ENCODE assay signal across 8 cellular contexts in the genomic region with DNA sequence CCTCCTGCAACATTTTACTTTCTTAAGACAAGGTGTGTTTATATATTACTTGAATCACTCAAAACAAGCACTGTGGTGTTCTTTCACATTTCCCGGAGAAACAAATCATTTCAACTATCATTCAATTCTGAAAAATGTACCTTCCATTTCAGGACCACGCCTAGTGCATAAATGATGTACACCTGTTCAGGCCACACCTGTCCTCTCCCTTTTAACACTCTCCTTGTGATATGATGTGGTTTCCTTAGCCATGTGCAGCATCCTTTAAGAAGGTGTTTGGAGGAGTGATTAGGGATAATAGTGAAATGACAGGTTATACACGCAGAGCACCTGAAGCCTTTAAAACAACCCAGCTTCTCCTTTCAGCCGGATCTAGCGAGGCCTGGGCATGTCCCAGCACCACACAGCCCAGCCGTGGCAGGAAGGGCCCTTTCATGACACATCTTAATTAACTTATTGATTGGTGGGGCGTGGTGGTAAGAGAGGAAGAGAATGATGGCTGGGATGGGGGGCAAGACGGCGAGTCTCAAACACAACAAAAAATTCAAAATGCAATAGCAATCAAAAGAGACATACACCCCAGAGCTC. TPM values are rescaled to one million over a fixed set of nuclear protein-coding genes. Genes with fewer than 3 reads are reported as not detected.
DNase-seq lines count a peak whose midpoint lies in the region; ATAC-seq and TF ChIP-seq lines count a peak whose summit lies in the region.

No MANE protein-coding gene starts in this region.

- H3K4me2 ChIP-seq in SK-N-SH = peak overlapping the region; percentile 80

- CTCF ChIA-PET in SK-N-SH (lab: Yijun Ruan, JAX) = no interaction called here

- H3K9me2 ChIP-seq in SK-N-SH = no peaks in the 10 kb centered on the region

- no peak overlapping the region for H3K27ac Mint-ChIP-seq in activated naive CD8-positive, alpha-beta T cell treated with anti-CD3 and anti-CD28 coated beads, Interleukin-2, amount 10 ng/mL, durations not matched to agents 7 days and 5 days

- H3K27me3 ChIP-seq in SK-N-SH (ENCODE audit: insufficient read depth) = no peaks in the 10 kb centered on the region
- no peaks in the 10 kb centered on the region for H3K27me3 ChIP-seq in kidney epithelial cell (ENCODE audit: control insufficient read depth, insufficient read depth, low read length)

- TF ChIP-seq EP300 in SK-N-SH (IDR thresholded peaks at IDR 0.05; ENCODE audit: borderline replicate concordance in 1 of 2, low read depth in 1 of 2, low read length in 1 of 2) = no peak

- H3K36me3 ChIP-seq in SK-N-SH (replicated peaks in 1 of 2; ENCODE audit: control insufficient read depth in 1 of 2, insufficient read depth in 2 of 2, low read length in 1 of 2) (no peaks in the 10 kb centered on the region), kidney epithelial cell (ENCODE audit: control insufficient read depth, insufficient read depth, low read length) (no peaks in the 10 kb centered on the region)

- H3K4me3 ChIP-seq in SK-N-SH (ENCODE audit: low read depth in 2 of 2, low read length in 1 of 2) (peak overlapping the region; percentile 68 to 69), kidney epithelial cell (ENCODE audit: low read depth, low read length) (peak overlapping the region; percentile 76)

- H3K27me3 Mint-ChIP-seq in activated naive CD8-positive, alpha-beta T cell treated with anti-CD3 and anti-CD28 coated beads, Interleukin-2, amount 10 ng/mL, durations not matched to agents 7 days and 5 days = peaks cover 61% of the 10 kb centered on the region

- peak overlapping the region; percentile 79 for H3K4me3 Mint-ChIP-seq in activated naive CD8-positive, alpha-beta T cell treated with anti-CD3 and anti-CD28 coated beads, Interleukin-2, amount 10 ng/mL, durations not matched to agents 7 days and 5 days

- no peaks in the 10 kb centered on the region for H4K20me1 ChIP-seq in SK-N-SH (ENCODE audit: insufficient read depth)

- TF ChIP-seq CTCF in SK-N-SH (IDR thresholded peaks at IDR 0.05) = no peak
- no peak for TF ChIP-seq CTCF in kidney epithelial cell (IDR thresholded peaks at IDR 0.05; ENCODE audit: insufficient read depth, low read length, poor library complexity, severe bottlenecking)
- no peak for TF ChIP-seq CTCF in GM10266 (IDR thresholded peaks at IDR 0.05; ENCODE audit: control insufficient read depth, insufficient read depth, low read depth, missing control alignments)

- H3K79me2 ChIP-seq in SK-N-SH (ENCODE audit: insufficient read depth) = no peaks in the 10 kb centered on the region

- 79% methylated on average over 9 of the region's 9 CpGs for WGBS in SK-N-SH (ENCODE audit: low lambda C conversion rate)

- H3K9me3 ChIP-seq in SK-N-SH = no peaks in the 10 kb centered on the region

- DNase-seq in SK-N-SH = peak; percentile 22
- DNase-seq in activated naive CD8-positive, alpha-beta T cell treated with anti-CD3 and anti-CD28 coated beads, Interleukin-2, amount 10 ng/mL, durations not matched to agents 7 days and 5 days = no peak
- DNase-seq in kidney epithelial cell (ENCODE audit: low read depth) = no peak
- DNase-seq in substantia nigra (lab: John Stamatoyannopoulos, UW) = no peak
- no peak for DNase-seq in NOMO-1 treated with dmso at 0.1 percent for 144 hours (lab: John Stamatoyannopoulos, UW; ENCODE audit: unreplicated experiment)
- no peak for DNase-seq in GM10266 (ENCODE audit: extremely low spot score)

- H3K9ac ChIP-seq in SK-N-SH = peak overlapping the region; percentile 61

- no peaks in the 10 kb centered on the region for H3K36me3 Mint-ChIP-seq in activated naive CD8-positive, alpha-beta T cell treated with anti-CD3 and anti-CD28 coated beads, Interleukin-2, amount 10 ng/mL, durations not matched to agents 7 days and 5 days

- H3F3A ChIP-seq in SK-N-SH (replicated peaks; ENCODE audit: insufficient read depth) = peaks cover 25% of the 10 kb centered on the region

- ATAC-seq in SK-N-SH treated with all-trans-retinoic acid at 6 μM for 48 hours = no peak
- ATAC-seq in activated naive CD8-positive, alpha-beta T cell treated with anti-CD3 and anti-CD28 coated beads, Interleukin-2, amount 10 ng/mL, durations not matched to agents 7 days and 5 days (ENCODE audit: low read depth) = no peak
- no peak for ATAC-seq in HG02678 (IDR thresholded peaks at IDR 0.05; ENCODE audit: unreplicated experiment)

- no peaks in the 10 kb centered on the region for H3K9me3 Mint-ChIP-seq in activated naive CD8-positive, alpha-beta T cell treated with anti-CD3 and anti-CD28 coated beads, Interleukin-2, amount 10 ng/mL, durations not matched to agents 7 days and 5 days

- H3K4me1 ChIP-seq in SK-N-SH (ENCODE audit: control insufficient read depth in 1 of 2, insufficient read depth in 2 of 2, low read depth in 1 of 2, low read length in 1 of 2) = peaks cover 15 to 19% of the 10 kb centered on the region in 2 experiments

- H2AFZ ChIP-seq in SK-N-SH (ENCODE audit: low read depth) = peak overlapping the region; percentile 82

- no peak overlapping the region for H3K27ac ChIP-seq in SK-N-SH (ENCODE audit: low read depth in 2 of 2, low read length in 1 of 2)
- H3K27ac ChIP-seq in substantia nigra (ENCODE audit: low read depth, low read length, poor library complexity, severe bottlenecking) = peak overlapping the region; percentile 19

- no peak for TF ChIP-seq RAD21 in SK-N-SH (IDR thresholded peaks at IDR 0.05; ENCODE audit: low read length)

- peaks cover 12% of the 10 kb centered on the region for H3K4me1 Mint-ChIP-seq in activated naive CD8-positive, alpha-beta T cell treated with anti-CD3 and anti-CD28 coated beads, Interleukin-2, amount 10 ng/mL, durations not matched to agents 7 days and 5 days

- POLR2A ChIA-PET in SK-N-SH (lab: Yijun Ruan, JAX) = no interaction called here
- POLR2A ChIA-PET in activated naive CD8-positive, alpha-beta T cell treated with anti-CD3 and anti-CD28 coated beads, Interleukin-2, amount 10 ng/mL, durations not matched to agents 7 days and 5 days (lab: Charles Lee) = no interaction called here

TF ChIP-seq in SK-N-SH, 30 proteins besides CTCF, POLR2A, EP300 and RAD21:
- TF ChIP-seq, protein P1, sequence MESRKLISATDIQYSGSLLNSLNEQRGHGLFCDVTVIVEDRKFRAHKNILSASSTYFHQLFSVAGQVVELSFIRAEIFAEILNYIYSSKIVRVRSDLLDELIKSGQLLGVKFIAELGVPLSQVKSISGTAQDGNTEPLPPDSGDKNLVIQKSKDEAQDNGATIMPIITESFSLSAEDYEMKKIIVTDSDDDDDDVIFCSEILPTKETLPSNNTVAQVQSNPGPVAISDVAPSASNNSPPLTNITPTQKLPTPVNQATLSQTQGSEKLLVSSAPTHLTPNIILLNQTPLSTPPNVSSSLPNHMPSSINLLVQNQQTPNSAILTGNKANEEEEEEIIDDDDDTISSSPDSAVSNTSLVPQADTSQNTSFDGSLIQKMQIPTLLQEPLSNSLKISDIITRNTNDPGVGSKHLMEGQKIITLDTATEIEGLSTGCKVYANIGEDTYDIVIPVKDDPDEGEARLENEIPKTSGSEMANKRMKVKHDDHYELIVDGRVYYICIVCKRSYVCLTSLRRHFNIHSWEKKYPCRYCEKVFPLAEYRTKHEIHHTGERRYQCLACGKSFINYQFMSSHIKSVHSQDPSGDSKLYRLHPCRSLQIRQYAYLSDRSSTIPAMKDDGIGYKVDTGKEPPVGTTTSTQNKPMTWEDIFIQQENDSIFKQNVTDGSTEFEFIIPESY (IDR thresholded peaks at IDR 0.05; ENCODE audit: borderline replicate concordance, low read depth) = no peak
- TF ChIP-seq RXRA (IDR thresholded peaks at IDR 0.05; ENCODE audit: borderline replicate concordance, low read depth) (no peak), FOXM1 (IDR thresholded peaks at IDR 0.05; ENCODE audit: low read depth) (no peak), YY1 (IDR thresholded peaks at IDR 0.05; ENCODE audit: low read depth) (no peak), RCOR1 (IDR thresholded peaks at IDR 0.05; ENCODE audit: low read length) (no peak), RFX5 (IDR thresholded peaks at IDR 0.05; ENCODE audit: low read length) (no peak)
TF ChIP-seq in SK-N-SH: peak in this region for 0.

TF ChIP-seq in SK-N-SH treated with all-trans-retinoic acid at 6 μM for 48 hours, 23 proteins besides CTCF, POLR2A, EP300 and RAD21:
- TF ChIP-seq OSR1 (CRISPR knock-in tag; IDR thresholded peaks at IDR 0.05) = no peak
- no peak for TF ChIP-seq PATZ1 (CRISPR knock-in tag; IDR thresholded peaks at IDR 0.05; ENCODE audit: borderline replicate concordance)
- TF ChIP-seq TCF4 (CRISPR knock-in tag; IDR thresholded peaks at IDR 0.05; ENCODE audit: borderline replicate concordance) = no peak
- TF ChIP-seq, protein P2, sequence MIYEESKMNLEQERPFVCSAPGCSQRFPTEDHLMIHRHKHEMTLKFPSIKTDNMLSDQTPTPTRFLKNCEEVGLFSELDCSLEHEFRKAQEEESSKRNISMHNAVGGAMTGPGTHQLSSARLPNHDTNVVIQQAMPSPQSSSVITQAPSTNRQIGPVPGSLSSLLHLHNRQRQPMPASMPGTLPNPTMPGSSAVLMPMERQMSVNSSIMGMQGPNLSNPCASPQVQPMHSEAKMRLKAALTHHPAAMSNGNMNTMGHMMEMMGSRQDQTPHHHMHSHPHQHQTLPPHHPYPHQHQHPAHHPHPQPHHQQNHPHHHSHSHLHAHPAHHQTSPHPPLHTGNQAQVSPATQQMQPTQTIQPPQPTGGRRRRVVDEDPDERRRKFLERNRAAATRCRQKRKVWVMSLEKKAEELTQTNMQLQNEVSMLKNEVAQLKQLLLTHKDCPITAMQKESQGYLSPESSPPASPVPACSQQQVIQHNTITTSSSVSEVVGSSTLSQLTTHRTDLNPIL (CRISPR knock-in tag; IDR thresholded peaks at IDR 0.05; ENCODE audit: low read depth) = no peak
- TF ChIP-seq ZNF70 (CRISPR knock-in tag; IDR thresholded peaks at IDR 0.05) = no peak
- no peak for TF ChIP-seq SNAI2 (CRISPR knock-in tag; IDR thresholded peaks at IDR 0.05)

RNA-seq across cellular contexts. Expression of gene ABLIM1, which starts 26.9 kb away (rescaled TPM):
- polyA plus RNA-seq in SK-N-SH (2012; rRNA removed) = 16.1 and 24.9 TPM in 2 replicates
- 13.0 and 19.7 TPM in 2 replicates for polyA plus RNA-seq in SK-N-SH (2012; cell fraction: cytosol; rRNA removed)
- polyA plus RNA-seq in SK-N-SH (2012; cell fraction: nucleus; rRNA removed) = 21.3 and 27.5 TPM in 2 replicates
- 100 to 1,000 TPM; 137 to 149 TPM for total RNA-seq in activated naive CD8-positive, alpha-beta T cell treated with anti-CD3 and anti-CD28 coated beads, Interleukin-2, amount 10 ng/mL, durations not matched to agents 7 days and 5 days
- 41.9 and 51.9 TPM in 2 replicates for total RNA-seq in kidney epithelial cell
